In genomic region chr17:76725580-76726230, GRCh38 we compare ENCODE assay signal across 8 cellular contexts. TPM values are rescaled to one million over a fixed set of nuclear protein-coding genes. Genes with fewer than 3 reads are reported as not detected.
A peak's percentile ranks its signal among the peaks of the same experiment; 100 is the strongest.
DNase-seq lines count a peak whose midpoint lies in the region; ATAC-seq and TF ChIP-seq lines count a peak whose summit lies in the region.

No MANE protein-coding gene starts in this region.

- H3K9me3 ChIP-seq in left ventricle myocardium inferior (replicated peaks) (no peaks in the 10 kb centered on the region), psoas muscle (no peaks in the 10 kb centered on the region)

- TF ChIP-seq CTCF in AG09309 (IDR thresholded peaks at IDR 0.05; ENCODE audit: control insufficient read depth, insufficient read depth, low read depth, low read length, missing control alignments) (no peak), left ventricle myocardium inferior (IDR thresholded peaks at IDR 0.05; ENCODE audit: borderline replicate concordance) (no peak), psoas muscle (IDR thresholded peaks at IDR 0.05) (no peak)

- H3K9me3 Mint-ChIP-seq in activated naive CD8-positive, alpha-beta T cell treated with anti-CD3 and anti-CD28 coated beads, Interleukin-2, amount 10 ng/mL, durations not matched to agents 7 days and 5 days: no peaks in the 10 kb centered on the region

- peak overlapping the region; percentile 98 for H3K27ac ChIP-seq in left ventricle myocardium inferior (replicated peaks)
- H3K27ac ChIP-seq in psoas muscle: peak overlapping the region; percentile 100

- H3K36me3 ChIP-seq in left ventricle myocardium inferior (peaks cover 55% of the 10 kb centered on the region), psoas muscle (ENCODE audit: insufficient read depth in 1 of 2, low read depth in 1 of 2) (peaks cover 0 to 62% of the 10 kb centered on the region in 2 donors)

- POLR2A ChIA-PET in activated naive CD8-positive, alpha-beta T cell treated with anti-CD3 and anti-CD28 coated beads, Interleukin-2, amount 10 ng/mL, durations not matched to agents 7 days and 5 days (lab: Charles Lee): interaction anchor here (1.0 to 5.6 kb wide), 9 partner anchors 9 to 169 kb away, joined by 3 to 100 read pairs (median 11); partner anchors contain the start of genes MFSD11 and SRSF2

- H3K4me3 ChIP-seq in AG09309 (ENCODE audit: control insufficient read depth, low read depth, low read length) (peak overlapping the region; percentile 96), left ventricle myocardium inferior (peak overlapping the region; percentile 94), psoas muscle (peak overlapping the region; percentile 92)

- ATAC-seq in GM18873 (IDR thresholded peaks at IDR 0.05; ENCODE audit: low FRiP score, unreplicated experiment): peak; percentile 6
- peak; percentile 23 for ATAC-seq in HG03175 (IDR thresholded peaks at IDR 0.05; ENCODE audit: unreplicated experiment)
- peak; percentile 25 for ATAC-seq in activated naive CD8-positive, alpha-beta T cell treated with anti-CD3 and anti-CD28 coated beads, Interleukin-2, amount 10 ng/mL, durations not matched to agents 7 days and 5 days (ENCODE audit: low read depth)
- ATAC-seq in psoas muscle: peak; percentile 68 to 77 (median 70)

- H3K27me3 Mint-ChIP-seq in activated naive CD8-positive, alpha-beta T cell treated with anti-CD3 and anti-CD28 coated beads, Interleukin-2, amount 10 ng/mL, durations not matched to agents 7 days and 5 days: no peaks in the 10 kb centered on the region

- H3K4me1 ChIP-seq in left ventricle myocardium inferior (peaks cover 88% of the 10 kb centered on the region), psoas muscle (peaks cover 50% of the 10 kb centered on the region)

- peak overlapping the region; percentile 99 for H3K4me3 Mint-ChIP-seq in activated naive CD8-positive, alpha-beta T cell treated with anti-CD3 and anti-CD28 coated beads, Interleukin-2, amount 10 ng/mL, durations not matched to agents 7 days and 5 days

- intact Hi-C loops in left ventricle myocardium inferior (cut with micrococcal nuclease): loop anchor here (10.0 kb wide), 1 partner anchor 51 kb away; no protein-coding TSS in a partner anchor
- intact Hi-C loops in psoas muscle (cut with DNase I): no loop called here

- no peaks in the 10 kb centered on the region for H3K27me3 ChIP-seq in left ventricle myocardium inferior (ENCODE audit: low read depth)
- no peaks in the 10 kb centered on the region for H3K27me3 ChIP-seq in psoas muscle (ENCODE audit: insufficient read depth in 3 of 3, low read length in 2 of 3)

- 4 to 6% (median 6%) methylated on average over 32 to 38 of the region's 38 CpGs for WGBS in psoas muscle, 3 donors

- H3K36me3 Mint-ChIP-seq in activated naive CD8-positive, alpha-beta T cell treated with anti-CD3 and anti-CD28 coated beads, Interleukin-2, amount 10 ng/mL, durations not matched to agents 7 days and 5 days: peaks cover 43% of the 10 kb centered on the region

- peak overlapping the region; percentile 95 for H3K27ac Mint-ChIP-seq in activated naive CD8-positive, alpha-beta T cell treated with anti-CD3 and anti-CD28 coated beads, Interleukin-2, amount 10 ng/mL, durations not matched to agents 7 days and 5 days

- DNase-seq in AG09309 (ENCODE audit: low read depth) (no peak), SKM-1 treated with dmso at 0.1 percent for 144 hours (lab: John Stamatoyannopoulos, UW; ENCODE audit: unreplicated experiment) (peak; percentile 44), left ventricle myocardium inferior (peak; percentile 78), psoas muscle (peak; percentile 85 to 92), cerebellar cortex (ENCODE audit: low spot score) (no peak)
- DNase-seq in activated naive CD8-positive, alpha-beta T cell treated with anti-CD3 and anti-CD28 coated beads, Interleukin-2, amount 10 ng/mL, durations not matched to agents 7 days and 5 days: peak; percentile 82

- H3K4me1 Mint-ChIP-seq in activated naive CD8-positive, alpha-beta T cell treated with anti-CD3 and anti-CD28 coated beads, Interleukin-2, amount 10 ng/mL, durations not matched to agents 7 days and 5 days: peaks cover 40% of the 10 kb centered on the region

RNA-seq across cellular contexts. Expression of gene JMJD6, which starts 0.7 kb away (rescaled TPM):
- 10 to 100 TPM; 55.0 to 58.9 TPM for total RNA-seq in activated naive CD8-positive, alpha-beta T cell treated with anti-CD3 and anti-CD28 coated beads, Interleukin-2, amount 10 ng/mL, durations not matched to agents 7 days and 5 days
- 65.2 TPM for total RNA-seq in left ventricle myocardium inferior
- total RNA-seq in psoas muscle: 10 to 100 TPM; 30.8 to 61.9 (median 53.6) TPM
- polyA plus RNA-seq in psoas muscle: 10 to 100 TPM; 32.3 to 81.9 (median 51.6) TPM

RNA-seq across cellular contexts. Expression of gene METTL23, which starts 0.9 kb away (rescaled TPM):
- total RNA-seq in activated naive CD8-positive, alpha-beta T cell treated with anti-CD3 and anti-CD28 coated beads, Interleukin-2, amount 10 ng/mL, durations not matched to agents 7 days and 5 days: 10 to 100 TPM; 51.1 to 54.1 TPM
- total RNA-seq in left ventricle myocardium inferior (21.0 TPM), psoas muscle (10 to 100 TPM; 19.0 to 27.0 (median 24.3) TPM)
- 10 to 100 TPM; 30.8 to 54.0 (median 36.5) TPM for polyA plus RNA-seq in psoas muscle

RNA-seq across cellular contexts. Expression of gene SRSF2, which starts 11.4 kb away (rescaled TPM):
- 100 to 1,000 TPM; 376 to 384 TPM for total RNA-seq in activated naive CD8-positive, alpha-beta T cell treated with anti-CD3 and anti-CD28 coated beads, Interleukin-2, amount 10 ng/mL, durations not matched to agents 7 days and 5 days
- total RNA-seq in left ventricle myocardium inferior (78.5 TPM), psoas muscle (100 to 1,000 TPM in 2 of 4 donors, 10 to 100 TPM in 2; 57.9 to 128 (median 90.6) TPM)
- polyA plus RNA-seq in psoas muscle: 100 to 1,000 TPM in 2 of 3 donors, 10 to 100 TPM in 1; 81.9 to 135 (median 118) TPM

RNA-seq across cellular contexts. Expression of gene MFSD11, which starts 12.2 kb away (rescaled TPM):
- 10 to 100 TPM; 28.5 to 29.1 TPM for total RNA-seq in activated naive CD8-positive, alpha-beta T cell treated with anti-CD3 and anti-CD28 coated beads, Interleukin-2, amount 10 ng/mL, durations not matched to agents 7 days and 5 days
- total RNA-seq in left ventricle myocardium inferior: 21.4 TPM
- total RNA-seq in psoas muscle: 10 to 100 TPM; 18.7 to 26.5 (median 22.0) TPM
- 10 to 100 TPM; 10.1 to 27.4 (median 10.3) TPM for polyA plus RNA-seq in psoas muscle

RNA-seq across cellular contexts. Expression of gene MXRA7, which starts 14.9 kb away (rescaled TPM):
- 10 to 100 TPM; 34.4 to 37.2 TPM for total RNA-seq in activated naive CD8-positive, alpha-beta T cell treated with anti-CD3 and anti-CD28 coated beads, Interleukin-2, amount 10 ng/mL, durations not matched to agents 7 days and 5 days
- total RNA-seq in left ventricle myocardium inferior: 411 TPM
- 10 to 100 TPM; 40.8 to 75.1 (median 52.0) TPM for total RNA-seq in psoas muscle
- 10 to 100 TPM; 34.6 to 43.2 (median 37.6) TPM for polyA plus RNA-seq in psoas muscle

Comparison
In these comparisons a context has a peak if more than half of its experiments do, and no peak if none do; other contexts are left out.
1. DNase-seq: peak in SKM-1 treated with dmso at 0.1 percent for 144 hours (single experiment), activated naive CD8-positive, alpha-beta T cell treated with anti-CD3 and anti-CD28 coated beads, Interleukin-2, amount 10 ng/mL, durations not matched to agents 7 days and 5 days (single experiment), left ventricle myocardium inferior (single experiment) and psoas muscle (2 of 2); none in AG09309 (single experiment) and cerebellar cortex (single experiment).
2. ATAC-seq: peak in every context shown above with its lines; median percentile 70 in psoas muscle; 25 in activated naive CD8-positive, alpha-beta T cell treated with anti-CD3 and anti-CD28 coated beads, Interleukin-2, amount 10 ng/mL, durations not matched to agents 7 days and 5 days; 23 in HG03175; 6 in GM18873.
3. Peak in every context shown above with its lines, with median percentiles within 50 percentile points of each other: H3K4me3 ChIP-seq.